Comparison of ENCODE assay signal across 32 cellular contexts in genomic region chr1:117106478-117106877, GRCh38. TPM values are rescaled to one million over a fixed set of nuclear protein-coding genes. Genes with fewer than 3 reads are reported as not detected.
DNase-seq lines count a peak whose midpoint lies in the region; ATAC-seq and TF ChIP-seq lines count a peak whose summit lies in the region.
"Had no signal": no experiment of that assay in that cellular context is flagged by ENCODE, and none has a peak within 500 bp of the region (broad histone marks: within the 10 kb centered on the region; RNA-seq: fewer than 3 reads in every experiment).

No MANE protein-coding gene starts in this region.

- H3K27ac ChIP-seq in SK-N-SH (ENCODE audit: low read depth in 2 of 2, low read length in 1 of 2): no peak overlapping the region
- H3K27ac ChIP-seq: C4-2B, cardiac muscle cell, neural progenitor cell, parathyroid adenoma, right atrium auricular region, SK-N-MC, stomach had no signal

- no peaks in the 10 kb centered on the region for H3K27me3 ChIP-seq in SK-N-SH (ENCODE audit: insufficient read depth)
- H3K27me3 ChIP-seq: cardiac muscle cell, neural progenitor cell, right atrium auricular region, stomach had no signal

- H3K9me2 ChIP-seq in SK-N-SH: no peaks in the 10 kb centered on the region

- no peaks in the 10 kb centered on the region for H3K79me2 ChIP-seq in SK-N-SH (ENCODE audit: insufficient read depth)
- H3K79me2 ChIP-seq: parathyroid adenoma had no signal

- peaks cover 19 to 23% of the 10 kb centered on the region in 2 experiments for H3K36me3 ChIP-seq in SK-N-SH (replicated peaks in 1 of 2; ENCODE audit: control insufficient read depth in 1 of 2, insufficient read depth in 2 of 2, low read length in 1 of 2)
- H3K36me3 ChIP-seq: cardiac muscle cell had no signal

- TF ChIP-seq CTCF in natural killer cell (IDR thresholded peaks at IDR 0.05) (no peak), choroid plexus epithelial cell (conservative IDR thresholded peaks at IDR 0.05; ENCODE audit: low read depth, low read length) (no peak), SK-N-SH (IDR thresholded peaks at IDR 0.05) (no peak)

- no peak for TF ChIP-seq RAD21 in SK-N-SH (IDR thresholded peaks at IDR 0.05; ENCODE audit: low read length)

- intact Hi-C loops in natural killer cell (cut with micrococcal nuclease): no loop called here

- peak; percentile 16 to 18 for DNase-seq in activated CD4-positive, alpha-beta T cell treated with anti-CD3 and anti-CD28 coated beads for 4 hours
- DNase-seq in activated CD4-positive, alpha-beta T cell treated with anti-CD3 and anti-CD28 coated beads, Interleukin-2, amount 50 U/mL, for 1 hour: no peak
- no peak for DNase-seq in natural killer cell treated with Interleukin-12 subunit alpha and Interleukin-12 subunit beta and Interleukin-15 and Interleukin-18, amount 100 ng/mL, for 72 hours (ENCODE audit: low spot score)
- DNase-seq in natural killer cell: no peak
- peak; percentile 30 for DNase-seq in choroid plexus epithelial cell (ENCODE audit: low read depth)
- DNase-seq in stimulated activated naive CD8-positive, alpha-beta T cell treated with anti-CD3 and anti-CD28 coated beads, Interleukin-15, amount 100 ng/mL, for 72 hours: no peak
- DNase-seq in SK-N-SH: no peak
- DNase-seq in SHP77 (lab: John Stamatoyannopoulos, UW): no peak
- DNase-seq: activated T-cell treated with anti-CD3 and anti-CD28 coated beads, Interleukin-2, amount 50 U/mL, for 4 hours; COR-L47; cortex of kidney; effector memory CD4-positive, alpha-beta T cell; erythroblast; mesenchymal stem cell; NCI-H146; NCI-H2107; NCI-H446; NCI-H774; RPMI8226; stimulated activated CD4-positive, alpha-beta T cell treated with anti-CD3 and anti-CD28 coated beads, Interleukin-1b, Interleukin-23, amount 100 ng/mL, for 48 hours; stomach; T-helper 2 cell had no signal

- no peak overlapping the region for H3K4me2 ChIP-seq in SK-N-SH
- H3K4me2 ChIP-seq: neural progenitor cell, smooth muscle cell had no signal

- no peaks in the 10 kb centered on the region for H3K4me1 ChIP-seq in SK-N-SH (ENCODE audit: control insufficient read depth in 1 of 2, insufficient read depth in 2 of 2, low read depth in 1 of 2, low read length in 1 of 2)
- H3K4me1 ChIP-seq: HAP-1, neural progenitor cell, parathyroid adenoma, right atrium auricular region, stomach had no signal

- no peak overlapping the region for H3K9ac ChIP-seq in SK-N-SH
- H3K9ac ChIP-seq: neural progenitor cell, parathyroid adenoma had no signal

- H3K4me3 Mint-ChIP-seq in natural killer cell treated with Interleukin-12 subunit alpha and Interleukin-12 subunit beta and Interleukin-15 and Interleukin-18, amount 100 ng/mL, for 72 hours: no peak overlapping the region
- H3K4me3 Mint-ChIP-seq in natural killer cell: no peak overlapping the region
- H3K4me3 Mint-ChIP-seq in stimulated activated naive CD8-positive, alpha-beta T cell treated with anti-CD3 and anti-CD28 coated beads, Interleukin-15, amount 100 ng/mL, for 72 hours: no peak overlapping the region
- H3K4me3 Mint-ChIP-seq: activated naive CD8-positive, alpha-beta T cell; activated T-cell treated with anti-CD3 and anti-CD28 coated beads, Interleukin-2, amount 50 U/mL, for 4 hours; neural progenitor cell had no signal

- no peaks in the 10 kb centered on the region for H3K9me3 ChIP-seq in SK-N-SH
- H3K9me3 ChIP-seq: HAP-1, right atrium auricular region, stomach had no signal

- CTCF ChIA-PET in SK-N-SH (lab: Yijun Ruan, JAX): interaction anchor here (0.8 kb wide), 1 partner anchor 39 kb away, joined by 4 read pairs; no protein-coding TSS in a partner anchor

- H3K4me1 Mint-ChIP-seq in natural killer cell treated with Interleukin-12 subunit alpha and Interleukin-12 subunit beta and Interleukin-15 and Interleukin-18, amount 100 ng/mL, for 72 hours (ENCODE audit: low read depth in 2 of 2): peaks cover 0 to 6% of the 10 kb centered on the region in 2 donors
- no peaks in the 10 kb centered on the region for H3K4me1 Mint-ChIP-seq in natural killer cell
- H3K4me1 Mint-ChIP-seq in stimulated activated naive CD8-positive, alpha-beta T cell treated with anti-CD3 and anti-CD28 coated beads, Interleukin-15, amount 100 ng/mL, for 72 hours: peaks cover 11% of the 10 kb centered on the region
- H3K4me1 Mint-ChIP-seq: neural progenitor cell had no signal

- TF ChIP-seq EP300 in SK-N-SH (IDR thresholded peaks at IDR 0.05; ENCODE audit: borderline replicate concordance in 1 of 2, low read depth in 1 of 2, low read length in 1 of 2): no peak

- H4K20me1 ChIP-seq in SK-N-SH (ENCODE audit: insufficient read depth): no peaks in the 10 kb centered on the region

- H2AFZ ChIP-seq in SK-N-SH (ENCODE audit: low read depth): no peak overlapping the region
- H2AFZ ChIP-seq: neural progenitor cell, parathyroid adenoma had no signal

- 97% methylated on average over 2 of the region's 2 CpGs for WGBS in SK-N-SH (ENCODE audit: low lambda C conversion rate)

- H3K9me3 Mint-ChIP-seq in natural killer cell treated with Interleukin-12 subunit alpha and Interleukin-12 subunit beta and Interleukin-15 and Interleukin-18, amount 100 ng/mL, for 72 hours: no peaks in the 10 kb centered on the region
- no peaks in the 10 kb centered on the region for H3K9me3 Mint-ChIP-seq in natural killer cell
- H3K9me3 Mint-ChIP-seq in stimulated activated naive CD8-positive, alpha-beta T cell treated with anti-CD3 and anti-CD28 coated beads, Interleukin-15, amount 100 ng/mL, for 72 hours: peaks cover 0 to 5% of the 10 kb centered on the region in 2 donors
- H3K9me3 Mint-ChIP-seq: activated T-cell treated with anti-CD3 and anti-CD28 coated beads, Interleukin-2, amount 50 U/mL, for 4 hours; neural progenitor cell had no signal

- H3K27ac Mint-ChIP-seq in natural killer cell treated with Interleukin-12 subunit alpha and Interleukin-12 subunit beta and Interleukin-15 and Interleukin-18, amount 100 ng/mL, for 72 hours: no peak overlapping the region
- no peak overlapping the region for H3K27ac Mint-ChIP-seq in natural killer cell
- H3K27ac Mint-ChIP-seq in stimulated activated naive CD8-positive, alpha-beta T cell treated with anti-CD3 and anti-CD28 coated beads, Interleukin-15, amount 100 ng/mL, for 72 hours: no peak overlapping the region
- H3K27ac Mint-ChIP-seq: activated naive CD8-positive, alpha-beta T cell; neural progenitor cell had no signal

- H3K4me3 ChIP-seq in choroid plexus epithelial cell (ENCODE audit: low read depth, low read length) (no peak overlapping the region), SK-N-SH (ENCODE audit: low read depth in 2 of 2, low read length in 1 of 2) (no peak overlapping the region)
- H3K4me3 ChIP-seq: cardiac muscle cell, HAP-1, neural progenitor cell, right atrium auricular region, SK-N-MC, smooth muscle cell, stomach had no signal

- POLR2A ChIA-PET in SK-N-SH (lab: Yijun Ruan, JAX): no interaction called here

- peaks cover 9% of the 10 kb centered on the region for H3K36me3 Mint-ChIP-seq in natural killer cell treated with Interleukin-12 subunit alpha and Interleukin-12 subunit beta and Interleukin-15 and Interleukin-18, amount 100 ng/mL, for 72 hours
- H3K36me3 Mint-ChIP-seq in natural killer cell: no peaks in the 10 kb centered on the region

- H3K27me3 Mint-ChIP-seq in natural killer cell treated with Interleukin-12 subunit alpha and Interleukin-12 subunit beta and Interleukin-15 and Interleukin-18, amount 100 ng/mL, for 72 hours: no peaks in the 10 kb centered on the region
- no peaks in the 10 kb centered on the region for H3K27me3 Mint-ChIP-seq in natural killer cell (ENCODE audit: low read depth in 2 of 2)
- H3K27me3 Mint-ChIP-seq in stimulated activated naive CD8-positive, alpha-beta T cell treated with anti-CD3 and anti-CD28 coated beads, Interleukin-15, amount 100 ng/mL, for 72 hours: no peaks in the 10 kb centered on the region
- H3K27me3 Mint-ChIP-seq: activated naive CD8-positive, alpha-beta T cell had no signal

- peak; percentile 69 to 79 for ATAC-seq in natural killer cell treated with Interleukin-12 subunit alpha and Interleukin-12 subunit beta and Interleukin-15 and Interleukin-18, amount 100 ng/mL, for 72 hours
- no peak for ATAC-seq in natural killer cell
- ATAC-seq in stimulated activated naive CD8-positive, alpha-beta T cell treated with anti-CD3 and anti-CD28 coated beads, Interleukin-15, amount 100 ng/mL, for 72 hours: peak; percentile 75
- ATAC-seq: left lobe of liver had no signal

- no peaks in the 10 kb centered on the region for H3F3A ChIP-seq in SK-N-SH (replicated peaks; ENCODE audit: insufficient read depth)

TF ChIP-seq in SK-N-SH, 30 proteins besides CTCF, POLR2A, EP300 and RAD21 (continues in another document):
- TF ChIP-seq NFIC (IDR thresholded peaks at IDR 0.05; ENCODE audit: borderline replicate concordance) (no peak), TEAD4 (IDR thresholded peaks at IDR 0.05; ENCODE audit: borderline replicate concordance, insufficient read depth) (no peak), CHD2 (IDR thresholded peaks at IDR 0.05; ENCODE audit: low read length, partially characterized antibody) (no peak), FOXJ3 (CRISPR knock-in tag; IDR thresholded peaks at IDR 0.05) (no peak), NRF1 (IDR thresholded peaks at IDR 0.05; ENCODE audit: low read depth, low read length) (no peak), MXI1 (IDR thresholded peaks at IDR 0.05; ENCODE audit: low read depth, low read length) (no peak), SIN3A (IDR thresholded peaks at IDR 0.05; ENCODE audit: borderline replicate concordance, low read depth, low read length) (no peak), GABPA (IDR thresholded peaks at IDR 0.05; ENCODE audit: low read depth) (no peak), GATA2 (CRISPR knock-in tag; IDR thresholded peaks at IDR 0.05) (no peak), RCOR1 (IDR thresholded peaks at IDR 0.05; ENCODE audit: low read length) (no peak)

RNA-seq across cellular contexts. Expression of gene TRIM45, which starts 15.1 kb away (rescaled TPM):
- total RNA-seq in natural killer cell treated with Interleukin-12 subunit alpha and Interleukin-12 subunit beta and Interleukin-15 and Interleukin-18, amount 100 ng/mL, for 72 hours: 1 to 10 TPM in 1 of 2 donors, under 1 TPM in 1; 0.86 to 1.6 TPM
- 1 to 10 TPM in 1 of 3 donors, under 1 TPM in 2; 0.33 to 1.2 (median 0.77) TPM for total RNA-seq in natural killer cell
- 7.4 and 9.7 TPM in 2 replicates for polyA plus RNA-seq in SK-N-SH (2012; rRNA removed)
- polyA plus RNA-seq in SK-N-SH (2012; cell fraction: cytosol; rRNA removed): 2.6 and 3.8 TPM in 2 replicates
- polyA plus RNA-seq in SK-N-SH (2012; cell fraction: nucleus; rRNA removed): 49.2 and 51.6 TPM in 2 replicates

RNA-seq across cellular contexts. Expression of gene TTF2, which starts 46.4 kb away (rescaled TPM):
- 100 to 1,000 TPM in 1 of 2 donors, 10 to 100 TPM in 1; 87.0 to 151 TPM for total RNA-seq in natural killer cell treated with Interleukin-12 subunit alpha and Interleukin-12 subunit beta and Interleukin-15 and Interleukin-18, amount 100 ng/mL, for 72 hours
- 10 to 100 TPM; 17.9 to 24.7 (median 23.9) TPM for total RNA-seq in natural killer cell
- 10.8 and 12.2 TPM in 2 replicates for polyA plus RNA-seq in SK-N-SH (2012; rRNA removed)
- polyA plus RNA-seq in SK-N-SH (2012; cell fraction: cytosol; rRNA removed): 8.0 and 10.5 TPM in 2 replicates
- 27.1 and 37.0 TPM in 2 replicates for polyA plus RNA-seq in SK-N-SH (2012; cell fraction: nucleus; rRNA removed)

Comparison
In these comparisons a context has a peak if more than half of its experiments do, and no peak if none do; other contexts are left out.
1. DNase-seq: peak in activated CD4-positive, alpha-beta T cell treated with anti-CD3 and anti-CD28 coated beads for 4 hours (2 of 2) and choroid plexus epithelial cell (single experiment); none in activated CD4-positive, alpha-beta T cell treated with anti-CD3 and anti-CD28 coated beads, Interleukin-2, amount 50 U/mL, for 1 hour (single experiment), natural killer cell treated with Interleukin-12 subunit alpha and Interleukin-12 subunit beta and Interleukin-15 and Interleukin-18, amount 100 ng/mL, for 72 hours (single experiment), natural killer cell (single experiment), stimulated activated naive CD8-positive, alpha-beta T cell treated with anti-CD3 and anti-CD28 coated beads, Interleukin-15, amount 100 ng/mL, for 72 hours (0 of 2), SK-N-SH (single experiment) and SHP77 (0 of 2).
2. ATAC-seq: peak in natural killer cell treated with Interleukin-12 subunit alpha and Interleukin-12 subunit beta and Interleukin-15 and Interleukin-18, amount 100 ng/mL, for 72 hours (2 of 2) and stimulated activated naive CD8-positive, alpha-beta T cell treated with anti-CD3 and anti-CD28 coated beads, Interleukin-15, amount 100 ng/mL, for 72 hours (single experiment); none in natural killer cell (0 of 3).